In genomic region chr6:142871910-142872331, GRCh38 we compare ENCODE assay signal across 8 cellular contexts.
DNase-seq lines count a peak whose midpoint lies in the region; ATAC-seq and TF ChIP-seq lines count a peak whose summit lies in the region.

No MANE protein-coding gene starts in this region.

- intact Hi-C loops in adrenal gland (cut with DNase I): no loop called here
- intact Hi-C loops in OCI-LY7 (cut with micrococcal nuclease; ENCODE audit: unreplicated experiment): no loop called here

- H3K36me3 ChIP-seq in MG63 (no peaks in the 10 kb centered on the region), adrenal gland (replicated peaks in 1 of 2) (no peaks in the 10 kb centered on the region), OCI-LY7 (ENCODE audit: insufficient read depth, low read length) (peaks cover 8% of the 10 kb centered on the region; the same call in 1 of the 2 replicates)

- 52 to 59% (median 54%) methylated on average over 4 of the region's 4 CpGs for WGBS in adrenal gland, 4 donors

- peak; percentile 92 for ATAC-seq in GM21825 (IDR thresholded peaks at IDR 0.05; ENCODE audit: unreplicated experiment)
- peak; percentile 99 for ATAC-seq in stimulated activated naive CD8-positive, alpha-beta T cell treated with anti-CD3 and anti-CD28 coated beads, Interleukin-15, amount 100 ng/mL, for 72 hours

- POLR2A ChIA-PET in OCI-LY7 (lab: Charles Lee): interaction anchor here (1.0 to 2.6 kb wide), 4 partner anchors 11 to 52 kb away, joined by 3 to 29 read pairs (median 4); no protein-coding TSS in a partner anchor

- H3K9me3 ChIP-seq in MG63: no peaks in the 10 kb centered on the region
- no peaks in the 10 kb centered on the region for H3K9me3 ChIP-seq in adrenal gland (replicated peaks in 1 of 3)
- H3K9me3 ChIP-seq in OCI-LY7 (ENCODE audit: low read length): no peaks in the 10 kb centered on the region

- H3K9me3 Mint-ChIP-seq in stimulated activated naive CD8-positive, alpha-beta T cell treated with anti-CD3 and anti-CD28 coated beads, Interleukin-15, amount 100 ng/mL, for 72 hours: no peaks in the 10 kb centered on the region

- H3K79me2 ChIP-seq in OCI-LY7 (ENCODE audit: insufficient read depth, low read depth, low read length): peaks cover 64% of the 10 kb centered on the region; the same call in 1 of the 2 replicates

- H3K4me3 Mint-ChIP-seq in stimulated activated naive CD8-positive, alpha-beta T cell treated with anti-CD3 and anti-CD28 coated beads, Interleukin-15, amount 100 ng/mL, for 72 hours: peak overlapping the region; percentile 68 to 79

- H3K4me3 ChIP-seq in MG63: no peak overlapping the region
- no peak overlapping the region for H3K4me3 ChIP-seq in adrenal gland
- H3K4me3 ChIP-seq in OCI-LY7 (ENCODE audit: low read depth, low read length, poor library complexity, severe bottlenecking): no peak overlapping the region

- no TSS peak for BruUV-seq in OCI-LY7 (replicated peaks; lab: Mats Ljungman, UMichigan)

- no peaks in the 10 kb centered on the region for H4K20me1 ChIP-seq in OCI-LY7 (ENCODE audit: insufficient read depth, low read length)

- H3K27me3 Mint-ChIP-seq in stimulated activated naive CD8-positive, alpha-beta T cell treated with anti-CD3 and anti-CD28 coated beads, Interleukin-15, amount 100 ng/mL, for 72 hours: no peaks in the 10 kb centered on the region

- H3K9me2 ChIP-seq in OCI-LY7 (ENCODE audit: insufficient read depth, low read length): no peaks in the 10 kb centered on the region

- no peak for TF ChIP-seq POLR2A in adrenal gland (IDR thresholded peaks at IDR 0.05)

- H3K27me3 ChIP-seq in MG63 (no peaks in the 10 kb centered on the region), adrenal gland (no peaks in the 10 kb centered on the region)

- TF ChIP-seq CTCF in adrenal gland (IDR thresholded peaks at IDR 0.05) (no peak), OCI-LY7 (conservative IDR thresholded peaks at IDR 0.05; ENCODE audit: low read length) (no peak)

- H3K4me1 ChIP-seq in adrenal gland (replicated peaks in 1 of 2): peaks cover 20 to 38% of the 10 kb centered on the region in 2 donors
- H3K4me1 ChIP-seq in OCI-LY7 (ENCODE audit: insufficient read depth, low read length, poor library complexity, severe bottlenecking): peaks cover 42% of the 10 kb centered on the region

- H3K27ac ChIP-seq in adrenal gland: peak overlapping the region in 2 of 5 donors; percentile 9 to 57
- H3K27ac ChIP-seq in OCI-LY7 (ENCODE audit: low read depth, low read length, poor library complexity, severe bottlenecking): no peak overlapping the region

- H3K4me1 Mint-ChIP-seq in stimulated activated naive CD8-positive, alpha-beta T cell treated with anti-CD3 and anti-CD28 coated beads, Interleukin-15, amount 100 ng/mL, for 72 hours: peaks cover 94% of the 10 kb centered on the region

- DNase-seq in GM04504 (ENCODE audit: low read depth) (peak; percentile 85), MG63 (peak; percentile 56), adrenal gland (peak in 4 of 7 donors; percentile 24 to 64 (median 37)), islet precursor cell (peak; percentile 87), OCI-LY7 (ENCODE audit: low spot score) (no peak), DMS53 treated with DMSO at 0.1 percent for 48 hours (lab: John Stamatoyannopoulos, UW; ENCODE audit: unreplicated experiment) (no peak)
- peak; percentile 55 to 70 for DNase-seq in stimulated activated naive CD8-positive, alpha-beta T cell treated with anti-CD3 and anti-CD28 coated beads, Interleukin-15, amount 100 ng/mL, for 72 hours

- H2AFZ ChIP-seq in OCI-LY7 (ENCODE audit: low read length): no peak overlapping the region

- CTCF ChIA-PET in OCI-LY7 (lab: Charles Lee; ENCODE audit: unreplicated experiment): no interaction called here

- no peak overlapping the region for H3K4me2 ChIP-seq in OCI-LY7 (ENCODE audit: low read length)

- peak overlapping the region; percentile 69 to 88 for H3K27ac Mint-ChIP-seq in stimulated activated naive CD8-positive, alpha-beta T cell treated with anti-CD3 and anti-CD28 coated beads, Interleukin-15, amount 100 ng/mL, for 72 hours

Comparison
In these comparisons a context has a peak if more than half of its experiments do, and no peak if none do; other contexts are left out.
1. DNase-seq: peak in GM04504 (single experiment), MG63 (single experiment), adrenal gland (4 of 7), islet precursor cell (single experiment) and stimulated activated naive CD8-positive, alpha-beta T cell treated with anti-CD3 and anti-CD28 coated beads, Interleukin-15, amount 100 ng/mL, for 72 hours (2 of 2); none in OCI-LY7 (single experiment) and DMS53 treated with DMSO at 0.1 percent for 48 hours (single experiment).